ENCODE assay signal across 8 cellular contexts in the genomic region with DNA sequence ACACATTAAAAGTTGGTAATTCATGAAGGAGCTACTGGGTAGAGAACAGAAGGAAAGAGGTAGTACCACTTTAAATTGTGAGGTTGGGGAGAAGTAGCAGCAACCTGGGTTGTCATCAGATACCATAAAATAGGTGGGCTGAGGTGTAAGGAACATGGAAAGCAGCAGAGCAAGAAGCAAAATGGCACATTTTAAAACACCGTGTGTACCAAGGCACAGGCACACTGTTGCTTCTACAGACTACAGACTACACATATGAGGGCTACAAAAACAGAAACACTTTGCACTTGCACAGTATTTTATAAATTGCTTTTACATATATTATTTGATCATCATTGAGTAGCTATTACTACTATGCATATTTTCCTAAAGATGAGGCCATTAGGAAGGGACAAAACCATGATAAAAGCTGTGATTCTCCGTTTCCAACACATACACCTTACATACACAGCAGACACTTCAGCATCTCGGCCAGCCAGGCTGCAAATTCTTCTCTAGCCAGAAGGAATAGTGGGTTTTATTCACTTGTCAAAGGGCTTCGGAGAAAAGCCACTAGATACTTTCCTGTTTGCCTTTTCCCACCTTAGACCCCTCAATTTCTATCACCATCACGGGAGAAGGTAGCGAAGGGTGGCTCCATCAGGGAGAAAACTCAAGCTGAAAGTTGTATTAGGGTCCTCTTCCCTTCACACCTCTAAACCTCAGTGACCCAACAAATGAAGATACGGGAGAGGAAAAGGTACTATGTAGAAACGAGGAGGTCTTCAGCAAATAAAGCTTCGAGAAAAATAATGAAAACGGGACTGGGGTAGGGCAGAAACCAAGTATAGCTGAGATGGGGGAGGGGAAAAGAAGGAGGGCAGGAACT. TPM values are rescaled to one million over a fixed set of nuclear protein-coding genes. Genes with fewer than 3 reads are reported as not detected.
DNase-seq lines count a peak whose midpoint lies in the region; ATAC-seq and TF ChIP-seq lines count a peak whose summit lies in the region.

No MANE protein-coding gene starts in this region.

- peak overlapping the region; percentile 96 to 100 (median 98) for H3K4me3 Mint-ChIP-seq in naive thymus-derived CD4-positive, alpha-beta T cell

- H3K4me1 ChIP-seq in naive thymus-derived CD4-positive, alpha-beta T cell (ENCODE audit: control insufficient read depth in 2 of 2, insufficient read depth in 2 of 2, low read length in 2 of 2): peaks cover 25 to 30% of the 10 kb centered on the region in 2 donors

- peak; percentile 8 for ATAC-seq in GM18511 (IDR thresholded peaks at IDR 0.05; ENCODE audit: unreplicated experiment)
- ATAC-seq in naive thymus-derived CD4-positive, alpha-beta T cell: no peak
- ATAC-seq in GM18505 (IDR thresholded peaks at IDR 0.05; ENCODE audit: unreplicated experiment): no peak

- H3K36me3 ChIP-seq in MG63: peaks cover 8% of the 10 kb centered on the region
- H3K36me3 ChIP-seq in naive thymus-derived CD4-positive, alpha-beta T cell (ENCODE audit: control insufficient read depth in 2 of 3, insufficient read depth in 3 of 3, low read length in 3 of 3): peaks cover 0 to 16% (median 0%) of the 10 kb centered on the region in 3 experiments

- intact Hi-C loops in naive thymus-derived CD4-positive, alpha-beta T cell (cut with micrococcal nuclease): loop anchor here (1.0 to 5.0 kb wide), 12 partner anchors 11 to 1816 kb away; a partner anchor contains a TSS

- peaks cover 42 to 67% (median 52%) of the 10 kb centered on the region in 7 donors for H3K4me1 Mint-ChIP-seq in naive thymus-derived CD4-positive, alpha-beta T cell

- no peaks in the 10 kb centered on the region for H3K9me3 ChIP-seq in MG63
- no peaks in the 10 kb centered on the region for H3K9me3 ChIP-seq in naive thymus-derived CD4-positive, alpha-beta T cell (ENCODE audit: control insufficient read depth in 2 of 3, low read length in 3 of 3)

- TF ChIP-seq CTCF in choroid plexus epithelial cell (conservative IDR thresholded peaks at IDR 0.05; ENCODE audit: low read depth, low read length): no peak

- POLR2A ChIA-PET in naive thymus-derived CD4-positive, alpha-beta T cell (lab: Charles Lee): interaction anchor here (0.6 to 22.1 kb wide), 25 partner anchors 10 to 1601 kb away, joined by 3 to 728 read pairs (median 5); a partner anchor contains a TSS

- peaks cover 0 to 11% (median 0%) of the 10 kb centered on the region in 11 donors for H3K9me3 Mint-ChIP-seq in naive thymus-derived CD4-positive, alpha-beta T cell

- CTCF ChIA-PET in naive thymus-derived CD4-positive, alpha-beta T cell (lab: Charles Lee): interaction anchor here (0.6 to 5.5 kb wide), 16 partner anchors 9 to 189 kb away, joined by 3 to 51 read pairs (median 4); a partner anchor contains a TSS

- no peak for DNase-seq in MG63
- peak; percentile 11 for DNase-seq in choroid plexus epithelial cell (ENCODE audit: low read depth)
- DNase-seq in naive thymus-derived CD4-positive, alpha-beta T cell: peak in 3 of 9 donors; percentile 21 to 24 (median 21)
- no peak for DNase-seq in stimulated activated CD4-positive, alpha-beta T cell treated with anti-CD3 and anti-CD28 coated beads, Interleukin-15, amount 100 ng/mL, for 24 hours
- no peak for DNase-seq in NCI-H1417 treated with DMSO at 0.1 percent for 48 hours (lab: John Stamatoyannopoulos, UW)
- no peak for DNase-seq in ureter (ENCODE audit: low spot score)

- TF ChIP-seq POLR2A in GM18505 (IDR thresholded peaks at IDR 0.05; ENCODE audit: borderline replicate concordance, extremely low read depth, insufficient read depth, insufficient read length): no peak

- no peaks in the 10 kb centered on the region for H3K27me3 ChIP-seq in MG63
- H3K27me3 ChIP-seq in naive thymus-derived CD4-positive, alpha-beta T cell (ENCODE audit: control insufficient read depth in 2 of 2, insufficient read depth in 2 of 2, low read length in 2 of 2): no peaks in the 10 kb centered on the region

- peak overlapping the region; percentile 97 for H3K4me3 ChIP-seq in MG63
- peak overlapping the region; percentile 75 for H3K4me3 ChIP-seq in choroid plexus epithelial cell (ENCODE audit: low read depth, low read length)
- peak overlapping the region; percentile 99 for H3K4me3 ChIP-seq in naive thymus-derived CD4-positive, alpha-beta T cell (ENCODE audit: low read length)

- peaks cover under 1 to 40% (median 15%) of the 10 kb centered on the region in 5 donors for H3K36me3 Mint-ChIP-seq in naive thymus-derived CD4-positive, alpha-beta T cell

- H3K27me3 Mint-ChIP-seq in naive thymus-derived CD4-positive, alpha-beta T cell: peaks cover 0 to 2% (median 0%) of the 10 kb centered on the region in 5 donors

- peak overlapping the region; percentile 90 for H3K27ac ChIP-seq in naive thymus-derived CD4-positive, alpha-beta T cell (ENCODE audit: low read depth, low read length)

- H3K27ac Mint-ChIP-seq in naive thymus-derived CD4-positive, alpha-beta T cell: peak overlapping the region; percentile 95 to 100 (median 97)

RNA-seq across cellular contexts. Expression of a gene that starts 1.6 kb away (rescaled TPM):
- 34.6 and 42.6 TPM in 2 replicates for total RNA-seq in MG63 (2014; rRNA removed; shearing (Covaris generic); ENCODE audit: low replicate concordance)
- 10 to 100 TPM; 18.5 to 46.9 (median 35.0) TPM for total RNA-seq in naive thymus-derived CD4-positive, alpha-beta T cell
- 10 to 100 TPM; 62.1 to 70.7 TPM for polyA plus RNA-seq in naive thymus-derived CD4-positive, alpha-beta T cell
- 40.9 TPM for total RNA-seq in ureter

RNA-seq across cellular contexts. Expression of a gene that starts 4.9 kb away (rescaled TPM):
- 2.6 and 2.9 TPM in 2 replicates for total RNA-seq in MG63 (2014; rRNA removed; shearing (Covaris generic); ENCODE audit: low replicate concordance)
- total RNA-seq in naive thymus-derived CD4-positive, alpha-beta T cell: 1,000 to 10,000 TPM in 3 of 5 experiments, 100 to 1,000 TPM in 2; 705 to 1,507 (median 1,164) TPM
- 100 to 1,000 TPM; 259 to 557 TPM for polyA plus RNA-seq in naive thymus-derived CD4-positive, alpha-beta T cell
- 155 TPM for total RNA-seq in ureter

RNA-seq across cellular contexts. Expression of a gene that starts 39.7 kb away (rescaled TPM):
- total RNA-seq in MG63 (2014; rRNA removed; shearing (Covaris generic); ENCODE audit: low replicate concordance): 2.0 TPM in 1 of 2 replicates, not detected in the other
- not detected for total RNA-seq in naive thymus-derived CD4-positive, alpha-beta T cell
- under 1 TPM; 0.09 to 0.57 TPM for polyA plus RNA-seq in naive thymus-derived CD4-positive, alpha-beta T cell
- 5.8 TPM for total RNA-seq in ureter

RNA-seq across cellular contexts. Expression of a gene that starts 40.5 kb away (rescaled TPM):
- total RNA-seq in MG63 (2014; rRNA removed; shearing (Covaris generic); ENCODE audit: low replicate concordance): 40.9 and 41.8 TPM in 2 replicates
- 10 to 100 TPM; 19.0 to 77.2 (median 24.1) TPM for total RNA-seq in naive thymus-derived CD4-positive, alpha-beta T cell
- polyA plus RNA-seq in naive thymus-derived CD4-positive, alpha-beta T cell: 1 to 10 TPM; 7.0 to 9.6 TPM
- total RNA-seq in ureter: 23.2 TPM

RNA-seq across cellular contexts. Expression of a gene that starts 47.8 kb away (rescaled TPM):
- total RNA-seq in MG63 (2014; rRNA removed; shearing (Covaris generic); ENCODE audit: low replicate concordance): 16.5 and 18.6 TPM in 2 replicates
- total RNA-seq in naive thymus-derived CD4-positive, alpha-beta T cell: 100 to 1,000 TPM in 1 of 5 experiments, 10 to 100 TPM in 4; 45.2 to 109 (median 62.7) TPM
- 10 to 100 TPM; 69.6 to 86.7 TPM for polyA plus RNA-seq in naive thymus-derived CD4-positive, alpha-beta T cell
- total RNA-seq in ureter: 139 TPM

Comparison
In these comparisons a context has a peak if more than half of its experiments do, and no peak if none do; other contexts are left out.
1. RNA of a gene that starts 4.9 kb away (total RNA-seq): 705 to 1,507 TPM in naive thymus-derived CD4-positive, alpha-beta T cell and 155 TPM in ureter (single experiment); 2.6 to 2.9 TPM in MG63; every median in the first group is over 10 times any median in the second.
2. Peak in every context shown above with its lines, with median percentiles within 50 percentile points of each other: H3K4me3 ChIP-seq.